In genomic region chr3:42853739-42854302, GRCh38 we compare ENCODE assay signal across 1 cellular context.
TF ChIP-seq lines count a peak whose summit lies in the region.

No MANE protein-coding gene starts in this region.

TF ChIP-seq in HepG2, 621 proteins besides CTCF, POLR2A, EP300 and RAD21 (continued from another document and continues in another):
- peak; percentile 96 for TF ChIP-seq AHDC1 (CRISPR knock-in tag; IDR thresholded peaks at IDR 0.05; ENCODE audit: borderline replicate concordance)
- peak; percentile 36; the same call in 1 of the 2 replicates for TF ChIP-seq ZFY (CRISPR knock-in tag; IDR thresholded peaks at IDR 0.05)
- TF ChIP-seq CEBPB (IDR thresholded peaks at IDR 0.05; ENCODE audit: borderline replicate concordance, low read depth, low read length) = 0 out of 2 replicates have a peak, but pooled peaks have one; percentile 3
- peak; percentile 58; the same call in 1 of the 2 replicates for TF ChIP-seq ZNF281 (CRISPR knock-in tag; IDR thresholded peaks at IDR 0.05; ENCODE audit: borderline replicate concordance)
- no peak for TF ChIP-seq PBX2 (CRISPR knock-in tag; IDR thresholded peaks at IDR 0.05)
- no peak for TF ChIP-seq AFF4 (CRISPR knock-in tag; IDR thresholded peaks at IDR 0.05)
- TF ChIP-seq ZNF788 (CRISPR knock-in tag; IDR thresholded peaks at IDR 0.05; ENCODE audit: borderline replicate concordance) = peak; percentile 30; the same call in 1 of the 2 replicates
- no peak for TF ChIP-seq AKAP8 (CRISPR knock-in tag; IDR thresholded peaks at IDR 0.05)
- TF ChIP-seq PAXIP1 (CRISPR knock-in tag; conservative IDR thresholded peaks at IDR 0.05) = peak; percentile 99
- TF ChIP-seq ZNF510 (CRISPR knock-in tag; IDR thresholded peaks at IDR 0.05; ENCODE audit: low read depth) = no peak
- peak; percentile 62; the same call in 1 of the 2 replicates for TF ChIP-seq ESRRA (CRISPR knock-in tag; IDR thresholded peaks at IDR 0.05; ENCODE audit: low read depth)
- TF ChIP-seq PRDM15 (CRISPR knock-in tag; IDR thresholded peaks at IDR 0.05) = no peak
- TF ChIP-seq GATAD2A (CRISPR knock-in tag; IDR thresholded peaks at IDR 0.05) = peak; percentile 96
- peak; percentile 100 for TF ChIP-seq SIX4 (CRISPR knock-in tag; IDR thresholded peaks at IDR 0.05)
- 0 out of 2 replicates have a peak, but pooled peaks have one; percentile 26 for TF ChIP-seq ZNF446 (CRISPR knock-in tag; IDR thresholded peaks at IDR 0.05)
- TF ChIP-seq ZZZ3 (CRISPR knock-in tag; IDR thresholded peaks at IDR 0.05; ENCODE audit: borderline replicate concordance) = peak; percentile 40; the same call in 1 of the 2 replicates
- peak; percentile 89 for TF ChIP-seq FOXA1 (IDR thresholded peaks at IDR 0.05)
- peak; percentile 98 for TF ChIP-seq FOXA1 (CRISPR knock-in tag; IDR thresholded peaks at IDR 0.05)
- TF ChIP-seq NFKBIZ (CRISPR knock-in tag; IDR thresholded peaks at IDR 0.05) = peak; percentile 65; the same call in 1 of the 2 replicates
- TF ChIP-seq NCOR1 (IDR thresholded peaks at IDR 0.05; ENCODE audit: borderline replicate concordance, low read length) = peak; percentile 87
- no peak for TF ChIP-seq IKZF1 (IDR thresholded peaks at IDR 0.05)
- TF ChIP-seq ZFP41 (CRISPR knock-in tag; IDR thresholded peaks at IDR 0.05; ENCODE audit: borderline replicate concordance) = no peak
- peak; percentile 48; the same call in 1 of the 2 replicates for TF ChIP-seq ZNF687 (CRISPR knock-in tag; IDR thresholded peaks at IDR 0.05)
- no peak for TF ChIP-seq ZNF558 (CRISPR knock-in tag; IDR thresholded peaks at IDR 0.05; ENCODE audit: borderline replicate concordance)
- 0 out of 2 replicates have a peak, but pooled peaks have one; percentile 40 for TF ChIP-seq ZNF709 (CRISPR knock-in tag; IDR thresholded peaks at IDR 0.05)
